ENCODE assay signal across 3 cellular contexts in the genomic region with DNA sequence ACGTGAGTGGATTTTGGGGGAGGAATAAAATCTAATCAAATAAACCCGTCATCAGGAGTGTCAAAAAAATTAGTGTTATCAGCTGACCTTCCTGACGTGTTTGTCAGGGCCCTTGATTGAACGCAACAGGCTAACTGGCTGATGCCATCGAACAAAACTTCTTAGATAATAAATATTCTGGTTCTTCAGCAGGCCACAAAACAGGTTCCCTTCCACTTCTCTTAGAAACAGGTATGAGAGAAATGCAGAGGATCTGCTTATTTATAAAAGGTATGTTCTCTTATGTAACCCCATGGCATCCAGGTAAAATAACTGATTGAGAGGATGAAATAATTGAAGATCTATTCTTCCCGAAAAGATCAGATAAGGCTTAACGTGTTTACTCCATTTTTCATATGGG.
"Had no signal": no experiment of that assay in that cellular context is flagged by ENCODE, and none has a peak within 500 bp of the region (broad histone marks: within the 10 kb centered on the region; RNA-seq: fewer than 3 reads in every experiment).

No MANE protein-coding gene starts in this region.

- ATAC-seq: GM12878 had no signal

- H3K4me3 ChIP-seq: GM12878 had no signal

- DNase-seq: GDM1, GF-D8 had no signal
